Comparison of ENCODE assay signal across 1 cellular context in genomic region chr17:66426397-66427033, GRCh38.
TF ChIP-seq lines count a peak whose summit lies in the region.

No MANE protein-coding gene starts in this region.

TF ChIP-seq in HepG2, 621 proteins besides CTCF, POLR2A, EP300 and RAD21 (continued from another document and continues in another):
- TF ChIP-seq YY1 (IDR thresholded peaks at IDR 0.05; ENCODE audit: insufficient read depth, insufficient replicate concordance, low read depth, low read length) (no peak), ZMYM2 (CRISPR knock-in tag; IDR thresholded peaks at IDR 0.05) (no peak), LCORL (IDR thresholded peaks at IDR 0.05) (no peak; the same call in 1 of the 2 replicates), LCORL (CRISPR knock-in tag; IDR thresholded peaks at IDR 0.05) (peak; percentile 38; the same call in 1 of the 2 replicates), ZNF574 (CRISPR knock-in tag; IDR thresholded peaks at IDR 0.05) (peak; percentile 53; the same call in 1 of the 2 replicates), RFXAP (CRISPR knock-in tag; IDR thresholded peaks at IDR 0.05; ENCODE audit: borderline replicate concordance) (no peak), PCBP2 (optimal IDR thresholded peaks at IDR 0.05; ENCODE audit: low read depth, low read length, poor library complexity, severe bottlenecking) (no peak), ZNF362 (CRISPR knock-in tag; IDR thresholded peaks at IDR 0.05; ENCODE audit: borderline replicate concordance) (peak; percentile 34; the same call in 1 of the 2 replicates), TMF1 (CRISPR knock-in tag; IDR thresholded peaks at IDR 0.05; ENCODE audit: low read depth) (no peak), RXRB (CRISPR knock-in tag; IDR thresholded peaks at IDR 0.05; ENCODE audit: borderline replicate concordance) (no peak), FOXK1 (CRISPR knock-in tag; IDR thresholded peaks at IDR 0.05; ENCODE audit: borderline replicate concordance, low read depth) (no peak; the same call in 1 of the 2 replicates), SSRP1 (CRISPR knock-in tag; IDR thresholded peaks at IDR 0.05) (no peak), ZNF160 (CRISPR knock-in tag; IDR thresholded peaks at IDR 0.05) (no peak), KLF12 (CRISPR knock-in tag; IDR thresholded peaks at IDR 0.05; ENCODE audit: borderline replicate concordance) (no peak), CHCHD3 (CRISPR knock-in tag; IDR thresholded peaks at IDR 0.05) (no peak), NONO (IDR thresholded peaks at IDR 0.05) (no peak), NONO (CRISPR knock-in tag; conservative IDR thresholded peaks at IDR 0.05) (0 out of 2 replicates have a peak, but pooled peaks have one; percentile 49), HNF1A (IDR thresholded peaks at IDR 0.05; ENCODE audit: low read depth) (peak; percentile 45; the same call in 1 of the 2 replicates), HNF1A (CRISPR knock-in tag; IDR thresholded peaks at IDR 0.05; ENCODE audit: borderline replicate concordance) (peak; percentile 59; the same call in 1 of the 2 replicates), ZNF276 (CRISPR knock-in tag; IDR thresholded peaks at IDR 0.05; ENCODE audit: low read depth) (0 out of 2 replicates have a peak, but pooled peaks have one; percentile 18), HNRNPLL (IDR thresholded peaks at IDR 0.05; ENCODE audit: low read depth, low read length, poor library complexity, severe bottlenecking) (no peak), ELF3 (CRISPR knock-in tag; IDR thresholded peaks at IDR 0.05) (peak; percentile 59; the same call in 1 of the 2 replicates), ZNF430 (CRISPR knock-in tag; IDR thresholded peaks at IDR 0.05) (no peak), TOPORS (CRISPR knock-in tag; IDR thresholded peaks at IDR 0.05) (no peak), ZNF543 (CRISPR knock-in tag; IDR thresholded peaks at IDR 0.05) (peak; percentile 69; the same call in 1 of the 2 replicates), NFAT5 (CRISPR knock-in tag; IDR thresholded peaks at IDR 0.05) (no peak), PHF5A (CRISPR knock-in tag; IDR thresholded peaks at IDR 0.05; ENCODE audit: low read depth, unreplicated experiment) (no peak), JUNB (CRISPR knock-in tag; IDR thresholded peaks at IDR 0.05; ENCODE audit: borderline replicate concordance) (no peak), ZNF713 (CRISPR knock-in tag; IDR thresholded peaks at IDR 0.05) (no peak), ASH2L (IDR thresholded peaks at IDR 0.05; ENCODE audit: insufficient read length, low read depth, low read length) (no peak), CAMTA2 (CRISPR knock-in tag; IDR thresholded peaks at IDR 0.05; ENCODE audit: borderline replicate concordance) (no peak), ZNF883 (CRISPR knock-in tag; IDR thresholded peaks at IDR 0.05; ENCODE audit: not compliant biosample characterization) (no peak), ZNF740 (CRISPR knock-in tag; IDR thresholded peaks at IDR 0.05) (no peak), FLYWCH1 (CRISPR knock-in tag; IDR thresholded peaks at IDR 0.05) (no peak), NCOA5 (CRISPR knock-in tag; IDR thresholded peaks at IDR 0.05) (no peak), BRCA1 (CRISPR knock-in tag; IDR thresholded peaks at IDR 0.05) (no peak), FOSL2 (CRISPR knock-in tag; IDR thresholded peaks at IDR 0.05) (peak; percentile 27; the same call in 1 of the 2 replicates), ZNF383 (CRISPR knock-in tag; IDR thresholded peaks at IDR 0.05; ENCODE audit: borderline replicate concordance) (0 out of 2 replicates have a peak, but pooled peaks have one; percentile 63), PRMT3 (CRISPR knock-in tag; IDR thresholded peaks at IDR 0.05; ENCODE audit: borderline replicate concordance, low read depth) (no peak), PAF1 (CRISPR knock-in tag; IDR thresholded peaks at IDR 0.05) (no peak), U2AF2 (IDR thresholded peaks at IDR 0.05; ENCODE audit: low read depth, low read length) (no peak), ZNF230 (CRISPR knock-in tag; IDR thresholded peaks at IDR 0.05) (0 out of 2 replicates have a peak, but pooled peaks have one; percentile 51), ZNF329 (CRISPR knock-in tag; IDR thresholded peaks at IDR 0.05; ENCODE audit: low read depth) (no peak), REL (CRISPR knock-in tag; conservative IDR thresholded peaks at IDR 0.05) (no peak), MZF1 (CRISPR knock-in tag; IDR thresholded peaks at IDR 0.05; ENCODE audit: borderline replicate concordance) (no peak), MED8 (CRISPR knock-in tag; IDR thresholded peaks at IDR 0.05; ENCODE audit: insufficient replicate concordance) (no peak), CSRNP2 (CRISPR knock-in tag; conservative IDR thresholded peaks at IDR 0.05; ENCODE audit: low read depth) (no peak), XBP1 (CRISPR knock-in tag; IDR thresholded peaks at IDR 0.05) (no peak), ZNF331 (CRISPR knock-in tag; IDR thresholded peaks at IDR 0.05) (0 out of 2 replicates have a peak, but pooled peaks have one; percentile 43), EZH2 (conservative IDR thresholded peaks at IDR 0.05; ENCODE audit: low read depth, low read length) (no peak), ZFYVE20 (CRISPR knock-in tag; IDR thresholded peaks at IDR 0.05; ENCODE audit: borderline replicate concordance, low read depth) (no peak), ZFP37 (CRISPR knock-in tag; IDR thresholded peaks at IDR 0.05; ENCODE audit: borderline replicate concordance) (no peak)
